ENCODE assay signal across 15 cellular contexts in the genomic region with DNA sequence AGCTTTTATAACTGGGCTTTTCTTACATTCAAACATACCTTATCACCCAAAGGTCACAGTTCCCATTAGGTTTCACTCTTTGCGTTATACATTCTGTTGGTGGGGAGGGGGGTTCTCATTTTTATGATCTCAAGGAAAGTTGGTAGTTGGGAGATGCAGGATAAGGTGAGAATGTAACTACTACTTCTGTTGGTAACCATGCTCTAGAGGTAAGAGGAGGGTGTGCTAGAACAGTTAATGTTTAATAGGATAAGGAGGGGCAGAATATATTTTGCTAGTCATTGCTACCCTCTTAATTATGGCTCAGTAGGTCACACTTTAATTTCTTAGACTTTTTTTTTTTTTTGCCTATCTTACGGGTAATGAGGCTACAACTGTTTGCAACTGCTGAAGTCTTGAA. TPM values are rescaled to one million over a fixed set of nuclear protein-coding genes. Genes with fewer than 3 reads are reported as not detected.
A peak's percentile ranks its signal among the peaks of the same experiment; 100 is the strongest.
DNase-seq lines count a peak whose midpoint lies in the region; ATAC-seq and TF ChIP-seq lines count a peak whose summit lies in the region.
"Had no signal": no experiment of that assay in that cellular context is flagged by ENCODE, and none has a peak within 500 bp of the region (broad histone marks: within the 10 kb centered on the region; RNA-seq: fewer than 3 reads in every experiment).

No MANE protein-coding gene starts in this region.

- ATAC-seq in WTC11 (no peak), GM19351 (IDR thresholded peaks at IDR 0.05; ENCODE audit: unreplicated experiment) (no peak), HG02678 (IDR thresholded peaks at IDR 0.05; ENCODE audit: unreplicated experiment) (no peak), HG03378 (IDR thresholded peaks at IDR 0.05; ENCODE audit: unreplicated experiment) (no peak)

- no peak overlapping the region for H3K4me3 Mint-ChIP-seq in HFFc6
- H3K4me3 Mint-ChIP-seq in WTC11, result no peak overlapping the region
- H3K4me3 Mint-ChIP-seq in glutamatergic neuron (ENCODE audit: unreplicated experiment), result peak overlapping the region; percentile 50
- H3K4me3 Mint-ChIP-seq in progenitor cell of endocrine pancreas (ENCODE audit: low read depth), result peak overlapping the region; percentile 54

- peaks cover 71% of the 10 kb centered on the region for H3K4me1 Mint-ChIP-seq in HFFc6 (ENCODE audit: low read depth)
- peaks cover 47% of the 10 kb centered on the region for H3K4me1 Mint-ChIP-seq in WTC11
- H3K4me1 Mint-ChIP-seq in glutamatergic neuron (ENCODE audit: low read depth, unreplicated experiment), result peaks cover 30% of the 10 kb centered on the region
- peaks cover 64% of the 10 kb centered on the region for H3K4me1 Mint-ChIP-seq in progenitor cell of endocrine pancreas (ENCODE audit: low read depth)

- CTCF ChIA-PET in WTC11 (lab: Charles Lee), result interaction anchor here (0.9 to 2.5 kb wide), 4 partner anchors 38 to 519 kb away, joined by 3 to 15 read pairs (median 4); a partner anchor contains a TSS

- H3K9me3 Mint-ChIP-seq in HFFc6 (no peaks in the 10 kb centered on the region), WTC11 (no peaks in the 10 kb centered on the region), glutamatergic neuron (ENCODE audit: unreplicated experiment) (peaks cover 2% of the 10 kb centered on the region), progenitor cell of endocrine pancreas (ENCODE audit: low read depth) (no peaks in the 10 kb centered on the region)

- TF ChIP-seq CTCF in HFFc6 (IDR thresholded peaks at IDR 0.05) (no peak), WTC11 (IDR thresholded peaks at IDR 0.05) (no peak), glutamatergic neuron (IDR thresholded peaks at IDR 0.05; ENCODE audit: partially characterized antibody, unreplicated experiment) (no peak), progenitor cell of endocrine pancreas (IDR thresholded peaks at IDR 0.05; ENCODE audit: unreplicated experiment) (no peak)

- DNase-seq in HFFc6, result no peak
- DNase-seq in WTC11 (ENCODE audit: low spot score), result no peak
- DNase-seq in glutamatergic neuron, result no peak
- no peak for DNase-seq in progenitor cell of endocrine pancreas (ENCODE audit: low spot score, unreplicated experiment)
- no peak for DNase-seq in SIG-M5 treated with dmso at 0.1 percent for 504 hours (lab: John Stamatoyannopoulos, UW; ENCODE audit: unreplicated experiment)
- DNase-seq: COR-L47, dorsolateral prefrontal cortex, foreskin melanocyte, NCI-H2227 treated with DMSO at 0.1 percent for 48 hours, spleen had no signal

- POLR2A ChIA-PET in WTC11 (lab: Charles Lee), result interaction anchor here (2.9 kb wide), 1 partner anchor 10 kb away, joined by 20 read pairs; a partner anchor contains a TSS

- H3K27ac Mint-ChIP-seq in HFFc6, result peak overlapping the region; percentile 20
- H3K27ac Mint-ChIP-seq in WTC11, result peak overlapping the region; percentile 47
- peak overlapping the region; percentile 78 for H3K27ac Mint-ChIP-seq in glutamatergic neuron (ENCODE audit: unreplicated experiment)
- H3K27ac Mint-ChIP-seq in progenitor cell of endocrine pancreas, result peak overlapping the region; percentile 99

- H3K27me3 Mint-ChIP-seq in HFFc6 (ENCODE audit: insufficient read depth) (no peaks in the 10 kb centered on the region), WTC11 (ENCODE audit: low read depth) (no peaks in the 10 kb centered on the region), glutamatergic neuron (ENCODE audit: unreplicated experiment) (no peaks in the 10 kb centered on the region), progenitor cell of endocrine pancreas (no peaks in the 10 kb centered on the region)

- H3K36me3 Mint-ChIP-seq in HFFc6 (ENCODE audit: low read depth), result peaks cover 51% of the 10 kb centered on the region
- peaks cover 45% of the 10 kb centered on the region for H3K36me3 Mint-ChIP-seq in WTC11
- no peaks in the 10 kb centered on the region for H3K36me3 Mint-ChIP-seq in glutamatergic neuron (ENCODE audit: unreplicated experiment)
- peaks cover 29% of the 10 kb centered on the region for H3K36me3 Mint-ChIP-seq in progenitor cell of endocrine pancreas (ENCODE audit: insufficient read depth)

TF ChIP-seq in WTC11, 78 proteins besides CTCF, POLR2A, EP300 and RAD21 (continues in another document):
- TF ChIP-seq ZNF671 (CRISPR knock-in tag; IDR thresholded peaks at IDR 0.05), result no peak
- no peak for TF ChIP-seq CREM (CRISPR knock-in tag; IDR thresholded peaks at IDR 0.05)
- TF ChIP-seq, protein P1, sequence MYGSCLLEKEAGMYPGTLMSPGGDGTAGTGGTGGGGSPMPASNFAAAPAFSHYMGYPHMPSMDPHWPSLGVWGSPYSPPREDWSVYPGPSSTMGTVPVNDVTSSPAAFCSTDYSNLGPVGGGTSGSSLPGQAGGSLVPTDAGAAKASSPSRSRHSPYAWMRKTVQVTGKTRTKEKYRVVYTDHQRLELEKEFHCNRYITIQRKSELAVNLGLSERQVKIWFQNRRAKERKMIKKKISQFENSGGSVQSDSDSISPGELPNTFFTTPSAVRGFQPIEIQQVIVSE (CRISPR knock-in tag; IDR thresholded peaks at IDR 0.05; ENCODE audit: borderline replicate concordance), result no peak
- TF ChIP-seq, protein P2, sequence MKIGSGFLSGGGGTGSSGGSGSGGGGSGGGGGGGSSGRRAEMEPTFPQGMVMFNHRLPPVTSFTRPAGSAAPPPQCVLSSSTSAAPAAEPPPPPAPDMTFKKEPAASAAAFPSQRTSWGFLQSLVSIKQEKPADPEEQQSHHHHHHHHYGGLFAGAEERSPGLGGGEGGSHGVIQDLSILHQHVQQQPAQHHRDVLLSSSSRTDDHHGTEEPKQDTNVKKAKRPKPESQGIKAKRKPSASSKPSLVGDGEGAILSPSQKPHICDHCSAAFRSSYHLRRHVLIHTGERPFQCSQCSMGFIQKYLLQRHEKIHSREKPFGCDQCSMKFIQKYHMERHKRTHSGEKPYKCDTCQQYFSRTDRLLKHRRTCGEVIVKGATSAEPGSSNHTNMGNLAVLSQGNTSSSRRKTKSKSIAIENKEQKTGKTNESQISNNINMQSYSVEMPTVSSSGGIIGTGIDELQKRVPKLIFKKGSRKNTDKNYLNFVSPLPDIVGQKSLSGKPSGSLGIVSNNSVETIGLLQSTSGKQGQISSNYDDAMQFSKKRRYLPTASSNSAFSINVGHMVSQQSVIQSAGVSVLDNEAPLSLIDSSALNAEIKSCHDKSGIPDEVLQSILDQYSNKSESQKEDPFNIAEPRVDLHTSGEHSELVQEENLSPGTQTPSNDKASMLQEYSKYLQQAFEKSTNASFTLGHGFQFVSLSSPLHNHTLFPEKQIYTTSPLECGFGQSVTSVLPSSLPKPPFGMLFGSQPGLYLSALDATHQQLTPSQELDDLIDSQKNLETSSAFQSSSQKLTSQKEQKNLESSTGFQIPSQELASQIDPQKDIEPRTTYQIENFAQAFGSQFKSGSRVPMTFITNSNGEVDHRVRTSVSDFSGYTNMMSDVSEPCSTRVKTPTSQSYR (CRISPR knock-in tag; IDR thresholded peaks at IDR 0.05), result no peak
- TF ChIP-seq, protein P3, sequence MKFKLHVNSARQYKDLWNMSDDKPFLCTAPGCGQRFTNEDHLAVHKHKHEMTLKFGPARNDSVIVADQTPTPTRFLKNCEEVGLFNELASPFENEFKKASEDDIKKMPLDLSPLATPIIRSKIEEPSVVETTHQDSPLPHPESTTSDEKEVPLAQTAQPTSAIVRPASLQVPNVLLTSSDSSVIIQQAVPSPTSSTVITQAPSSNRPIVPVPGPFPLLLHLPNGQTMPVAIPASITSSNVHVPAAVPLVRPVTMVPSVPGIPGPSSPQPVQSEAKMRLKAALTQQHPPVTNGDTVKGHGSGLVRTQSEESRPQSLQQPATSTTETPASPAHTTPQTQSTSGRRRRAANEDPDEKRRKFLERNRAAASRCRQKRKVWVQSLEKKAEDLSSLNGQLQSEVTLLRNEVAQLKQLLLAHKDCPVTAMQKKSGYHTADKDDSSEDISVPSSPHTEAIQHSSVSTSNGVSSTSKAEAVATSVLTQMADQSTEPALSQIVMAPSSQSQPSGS (CRISPR knock-in tag; IDR thresholded peaks at IDR 0.05; ENCODE audit: borderline replicate concordance, low read depth), result no peak
- TF ChIP-seq, protein P4, sequence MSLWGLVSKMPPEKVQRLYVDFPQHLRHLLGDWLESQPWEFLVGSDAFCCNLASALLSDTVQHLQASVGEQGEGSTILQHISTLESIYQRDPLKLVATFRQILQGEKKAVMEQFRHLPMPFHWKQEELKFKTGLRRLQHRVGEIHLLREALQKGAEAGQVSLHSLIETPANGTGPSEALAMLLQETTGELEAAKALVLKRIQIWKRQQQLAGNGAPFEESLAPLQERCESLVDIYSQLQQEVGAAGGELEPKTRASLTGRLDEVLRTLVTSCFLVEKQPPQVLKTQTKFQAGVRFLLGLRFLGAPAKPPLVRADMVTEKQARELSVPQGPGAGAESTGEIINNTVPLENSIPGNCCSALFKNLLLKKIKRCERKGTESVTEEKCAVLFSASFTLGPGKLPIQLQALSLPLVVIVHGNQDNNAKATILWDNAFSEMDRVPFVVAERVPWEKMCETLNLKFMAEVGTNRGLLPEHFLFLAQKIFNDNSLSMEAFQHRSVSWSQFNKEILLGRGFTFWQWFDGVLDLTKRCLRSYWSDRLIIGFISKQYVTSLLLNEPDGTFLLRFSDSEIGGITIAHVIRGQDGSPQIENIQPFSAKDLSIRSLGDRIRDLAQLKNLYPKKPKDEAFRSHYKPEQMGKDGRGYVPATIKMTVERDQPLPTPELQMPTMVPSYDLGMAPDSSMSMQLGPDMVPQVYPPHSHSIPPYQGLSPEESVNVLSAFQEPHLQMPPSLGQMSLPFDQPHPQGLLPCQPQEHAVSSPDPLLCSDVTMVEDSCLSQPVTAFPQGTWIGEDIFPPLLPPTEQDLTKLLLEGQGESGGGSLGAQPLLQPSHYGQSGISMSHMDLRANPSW (CRISPR knock-in tag; conservative IDR thresholded peaks at IDR 0.05; ENCODE audit: low read depth), result no peak
- no peak for TF ChIP-seq PRRX2 (CRISPR knock-in tag; IDR thresholded peaks at IDR 0.05)
- no peak for TF ChIP-seq ATF1 (CRISPR knock-in tag; IDR thresholded peaks at IDR 0.05)
- no peak for TF ChIP-seq TEAD1 (CRISPR knock-in tag; IDR thresholded peaks at IDR 0.05)
- TF ChIP-seq ZNF317 (CRISPR knock-in tag; IDR thresholded peaks at IDR 0.05; ENCODE audit: borderline replicate concordance, low read depth), result no peak

RNA-seq across cellular contexts. Expression of a gene that starts 10.7 kb away (rescaled TPM):
- total RNA-seq in HFFc6 (2021; fragmentation: NEBNext Ultra II Directional; extraction: Animal tissue kit (Norgen Biotek cat#: 25700)), result 100 to 1,000 TPM; 736 to 879 (median 836) TPM
- total RNA-seq in WTC11 (2021) (1,098 to 1,172 TPM (median 1,151 TPM) in 3 replicates), glutamatergic neuron (ENCODE audit: unreplicated experiment) (531 TPM), progenitor cell of endocrine pancreas (578 and 588 TPM in 2 replicates)

RNA-seq across cellular contexts. Expression of a gene that starts 34.7 kb away (rescaled TPM):
- 10 to 100 TPM; 30.0 to 45.6 (median 40.0) TPM for total RNA-seq in HFFc6 (2021; fragmentation: NEBNext Ultra II Directional; extraction: Animal tissue kit (Norgen Biotek cat#: 25700))
- total RNA-seq in WTC11 (2021) (68.5 to 73.1 TPM (median 69.3 TPM) in 3 replicates), glutamatergic neuron (ENCODE audit: unreplicated experiment) (22.6 TPM), progenitor cell of endocrine pancreas (53.4 and 55.7 TPM in 2 replicates)

RNA-seq across cellular contexts. Expression of a gene that starts 47.1 kb away (rescaled TPM):
- total RNA-seq in HFFc6 (2021; fragmentation: NEBNext Ultra II Directional; extraction: Animal tissue kit (Norgen Biotek cat#: 25700)), result not detected
- total RNA-seq in WTC11 (2021), result 8.1 to 15.9 TPM (median 14.7 TPM) in 3 replicates
- not detected for total RNA-seq in glutamatergic neuron (ENCODE audit: unreplicated experiment)
- total RNA-seq in progenitor cell of endocrine pancreas, result 7.8 and 8.2 TPM in 2 replicates
- total RNA-seq: OCI-LY7; T-helper 1 cell treated with Interleukin-12 subunit alpha and Interleukin-12 subunit beta and Interleukin-4 antibody, amounts not matched to agents 30 ng/mL and 1 ng/mL, for 36 hours had no signal

Comparison
In these comparisons a context has a peak if more than half of its experiments do, and no peak if none do; other contexts are left out.
1. H3K27ac Mint-ChIP-seq: peak in every context shown above with its lines; median percentile 99 in progenitor cell of endocrine pancreas; 78 in glutamatergic neuron; 47 in WTC11; 20 in HFFc6.
2. H3K4me3 Mint-ChIP-seq: peak in glutamatergic neuron (single experiment) and progenitor cell of endocrine pancreas (single experiment); none in HFFc6 (single experiment) and WTC11 (single experiment).